Comparison of ENCODE assay signal across 8 cellular contexts in the genomic region with DNA sequence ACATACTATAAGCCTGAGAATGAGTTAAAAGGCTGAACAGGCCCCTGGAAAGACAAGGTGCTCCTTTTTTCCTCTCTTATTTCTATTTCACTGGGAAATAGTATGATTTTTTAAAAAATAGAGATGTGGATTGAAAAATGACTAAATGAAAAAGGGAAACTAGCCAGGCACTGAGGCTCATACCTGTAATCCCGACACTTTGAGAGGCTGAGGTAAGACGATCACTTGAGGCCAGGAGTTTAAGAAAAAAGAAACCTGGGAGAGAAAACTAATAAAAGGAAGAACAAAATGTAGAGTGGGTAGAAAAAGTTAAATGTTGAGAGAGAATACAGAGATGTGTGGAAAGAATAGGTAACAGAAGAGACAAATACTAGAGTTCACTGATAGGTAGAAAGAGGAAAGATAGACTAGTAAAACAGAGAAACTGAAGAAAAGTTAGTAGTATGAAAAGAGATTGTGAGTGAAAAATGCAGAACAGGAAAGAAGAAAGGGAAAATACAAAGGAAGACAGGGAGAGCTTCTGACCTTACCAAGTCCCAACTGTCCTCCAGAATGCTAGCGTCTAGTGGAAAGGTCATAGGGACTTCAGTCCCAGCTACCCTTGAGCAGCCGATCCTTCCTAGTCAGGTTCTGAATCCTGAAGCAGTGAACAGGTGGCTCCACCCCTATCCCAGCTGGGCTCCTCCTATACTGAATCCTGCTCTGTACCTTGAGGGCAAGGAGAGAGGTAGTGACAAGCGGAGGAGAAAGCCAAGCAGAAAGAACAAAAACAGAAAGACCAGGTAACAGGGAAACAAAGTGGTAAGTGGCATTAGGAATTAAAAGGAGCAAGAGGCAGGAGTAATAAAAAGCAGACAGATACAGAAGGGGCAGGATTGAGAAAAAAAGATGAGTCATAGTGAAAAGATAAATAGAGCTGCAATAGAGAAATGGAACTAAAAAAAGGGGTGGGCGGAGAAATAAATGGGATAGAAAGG.
A peak's percentile ranks its signal among the peaks of the same experiment; 100 is the strongest.
DNase-seq lines count a peak whose midpoint lies in the region; ATAC-seq lines count a peak whose summit lies in the region.

No MANE protein-coding gene starts in this region.

- H3K4me1 Mint-ChIP-seq in dendritic cell treated with granulocyte-macrophage colony-stimulating factor and Interleukin-4, amounts not matched to agents 40 ng/mL and 50 ng/mL, for 4 days (ENCODE audit: low read depth) = peaks cover 28% of the 10 kb centered on the region

- peaks cover 2% of the 10 kb centered on the region for H3K27me3 Mint-ChIP-seq in dendritic cell treated with granulocyte-macrophage colony-stimulating factor and Interleukin-4, amounts not matched to agents 40 ng/mL and 50 ng/mL, for 4 days

- H3K9ac ChIP-seq in mucosa of stomach (ENCODE audit: low read length) = peak overlapping the region; percentile 3

- no peaks in the 10 kb centered on the region for H3K9me3 Mint-ChIP-seq in dendritic cell treated with granulocyte-macrophage colony-stimulating factor and Interleukin-4, amounts not matched to agents 40 ng/mL and 50 ng/mL, for 4 days

- no peak overlapping the region for H3K4me3 ChIP-seq in mucosa of stomach (ENCODE audit: low read length)

- H3K27me3 ChIP-seq in mucosa of stomach (ENCODE audit: control insufficient read depth, insufficient read depth, low read length) = no peaks in the 10 kb centered on the region

- H3K36me3 ChIP-seq in mucosa of stomach (ENCODE audit: control insufficient read depth, insufficient read depth, low read length) = no peaks in the 10 kb centered on the region

- peak; percentile 36 for DNase-seq in EH (ENCODE audit: low read depth)
- peak; percentile 72 for DNase-seq in NCI-H2029 (lab: John Stamatoyannopoulos, UW)
- no peak for DNase-seq in stimulated activated CD4-positive, alpha-beta T cell treated with anti-CD3 and anti-CD28 coated beads, Interleukin-1b, Interleukin-23, amount 100 ng/mL, for 48 hours
- DNase-seq in activated naive CD4-positive, alpha-beta T cell treated with anti-CD3 and anti-CD28 coated beads, Interleukin-2, amount 50 U/mL, for 16 hours = no peak
- no peak for DNase-seq in RPMI8226

- ATAC-seq in GM21423 (IDR thresholded peaks at IDR 0.05; ENCODE audit: unreplicated experiment) = no peak

- H3K9me3 ChIP-seq in mucosa of stomach (ENCODE audit: control insufficient read depth, low read length) = no peaks in the 10 kb centered on the region

- peaks cover 4% of the 10 kb centered on the region for H3K4me1 ChIP-seq in mucosa of stomach (ENCODE audit: control insufficient read depth, insufficient read depth, low read length)

- H3K4me3 Mint-ChIP-seq in dendritic cell treated with granulocyte-macrophage colony-stimulating factor and Interleukin-4, amounts not matched to agents 40 ng/mL and 50 ng/mL, for 4 days = no peak overlapping the region

- peaks cover 9% of the 10 kb centered on the region for H3K36me3 Mint-ChIP-seq in dendritic cell treated with granulocyte-macrophage colony-stimulating factor and Interleukin-4, amounts not matched to agents 40 ng/mL and 50 ng/mL, for 4 days (ENCODE audit: low read depth)

- H3K27ac Mint-ChIP-seq in dendritic cell treated with granulocyte-macrophage colony-stimulating factor and Interleukin-4, amounts not matched to agents 40 ng/mL and 50 ng/mL, for 4 days = peak overlapping the region; percentile 24

- intact Hi-C loops in dendritic cell treated with granulocyte-macrophage colony-stimulating factor and Interleukin-4, amounts not matched to agents 40 ng/mL and 50 ng/mL, for 4 days (cut with micrococcal nuclease) = no loop called here

Comparison
In these comparisons a context has a peak if more than half of its experiments do, and no peak if none do; other contexts are left out.
1. DNase-seq: peak in EH (single experiment) and NCI-H2029 (single experiment); none in stimulated activated CD4-positive, alpha-beta T cell treated with anti-CD3 and anti-CD28 coated beads, Interleukin-1b, Interleukin-23, amount 100 ng/mL, for 48 hours (single experiment), activated naive CD4-positive, alpha-beta T cell treated with anti-CD3 and anti-CD28 coated beads, Interleukin-2, amount 50 U/mL, for 16 hours (single experiment) and RPMI8226 (single experiment).